ENCODE assay signal across 20 cellular contexts in the genomic region with DNA sequence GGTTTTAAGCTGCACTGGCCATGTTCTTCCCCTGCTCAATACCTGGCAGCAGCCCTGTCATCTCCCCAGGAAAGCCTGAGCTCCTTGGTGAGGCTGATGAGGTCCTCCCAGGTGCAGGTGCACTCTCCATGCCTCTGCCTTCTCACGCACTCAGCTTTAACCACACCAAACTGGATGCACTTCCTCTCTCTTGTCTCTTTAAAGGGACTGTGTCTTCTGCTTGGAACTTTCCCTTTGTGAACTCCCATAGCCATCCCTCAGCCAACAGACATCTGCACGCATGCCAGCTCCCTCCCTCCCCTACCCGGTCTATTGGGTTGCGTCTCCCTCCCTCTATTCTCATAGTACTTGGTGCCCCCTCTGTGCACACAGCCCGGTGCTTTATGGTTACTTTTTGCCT.
A peak's percentile ranks its signal among the peaks of the same experiment; 100 is the strongest.
DNase-seq lines count a peak whose midpoint lies in the region; ATAC-seq lines count a peak whose summit lies in the region.
"Had no signal": no experiment of that assay in that cellular context is flagged by ENCODE, and none has a peak within 500 bp of the region (broad histone marks: within the 10 kb centered on the region; RNA-seq: fewer than 3 reads in every experiment).

No MANE protein-coding gene starts in this region.

- no peaks in the 10 kb centered on the region for H3K9me3 Mint-ChIP-seq in activated naive CD4-positive, alpha-beta T cell treated with anti-CD3 and anti-CD28 coated beads, Interleukin-2, amount 10 ng/mL, durations not matched to agents 7 days and 5 days
- H3K9me3 Mint-ChIP-seq: activated CD4-positive, alpha-beta memory T cell treated with anti-CD3 and anti-CD28 coated beads, Interleukin-2, amount 10 ng/mL, durations not matched to agents 7 days and 5 days; CD8-positive, alpha-beta memory T cell; IgD-negative memory B cell; type B pancreatic cell had no signal

- intact Hi-C loops in left ventricle myocardium superior (cut with micrococcal nuclease) = no loop called here

- no peaks in the 10 kb centered on the region for H3K27me3 Mint-ChIP-seq in activated naive CD4-positive, alpha-beta T cell treated with anti-CD3 and anti-CD28 coated beads, Interleukin-2, amount 10 ng/mL, durations not matched to agents 7 days and 5 days
- H3K27me3 Mint-ChIP-seq: activated CD4-positive, alpha-beta memory T cell treated with anti-CD3 and anti-CD28 coated beads, Interleukin-2, amount 10 ng/mL, durations not matched to agents 7 days and 5 days; IgD-negative memory B cell; type B pancreatic cell had no signal

- 2% methylated on average over 5 of the region's 5 CpGs for WGBS in thymus

- H3K36me3 Mint-ChIP-seq in activated naive CD4-positive, alpha-beta T cell treated with anti-CD3 and anti-CD28 coated beads, Interleukin-2, amount 10 ng/mL, durations not matched to agents 7 days and 5 days = peaks cover 2% of the 10 kb centered on the region

- ATAC-seq in left ventricle myocardium superior (peak; percentile 33), HG03439 (IDR thresholded peaks at IDR 0.05; ENCODE audit: unreplicated experiment) (no peak), GM21515 (IDR thresholded peaks at IDR 0.05; ENCODE audit: unreplicated experiment) (no peak)
- ATAC-seq: HCT116 had no signal

- H3K36me3 ChIP-seq in thymus (ENCODE audit: control insufficient read depth, insufficient read depth) = no peaks in the 10 kb centered on the region
- H3K36me3 ChIP-seq: pancreas had no signal

- H3K27ac Mint-ChIP-seq in activated naive CD4-positive, alpha-beta T cell treated with anti-CD3 and anti-CD28 coated beads, Interleukin-2, amount 10 ng/mL, durations not matched to agents 7 days and 5 days = peak overlapping the region; percentile 66
- H3K27ac Mint-ChIP-seq: activated CD4-positive, alpha-beta memory T cell treated with anti-CD3 and anti-CD28 coated beads, Interleukin-2, amount 10 ng/mL, durations not matched to agents 7 days and 5 days; type B pancreatic cell had no signal

- H3K4me1 Mint-ChIP-seq in activated naive CD4-positive, alpha-beta T cell treated with anti-CD3 and anti-CD28 coated beads, Interleukin-2, amount 10 ng/mL, durations not matched to agents 7 days and 5 days = peaks cover 28% of the 10 kb centered on the region

- no peaks in the 10 kb centered on the region for H3K27me3 ChIP-seq in thymus (ENCODE audit: control insufficient read depth, insufficient read depth)
- H3K27me3 ChIP-seq: pancreas had no signal

- no peaks in the 10 kb centered on the region for H3K9me3 ChIP-seq in thymus (ENCODE audit: control insufficient read depth)
- H3K9me3 ChIP-seq: pancreas, SK-N-SH had no signal

- peaks cover 89% of the 10 kb centered on the region for H3K4me1 ChIP-seq in thymus (ENCODE audit: control insufficient read depth, insufficient read depth, low read length)
- H3K4me1 ChIP-seq: pancreas had no signal

- CTCF ChIA-PET in activated naive CD4-positive, alpha-beta T cell treated with anti-CD3 and anti-CD28 coated beads, Interleukin-2, amount 10 ng/mL, durations not matched to agents 7 days and 5 days (lab: Charles Lee) = interaction anchor here (0.7 to 1.0 kb wide), 2 partner anchors 46 to 245 kb away, joined by 3 to 4 read pairs; no protein-coding TSS in a partner anchor

- no peak overlapping the region for H3K4me3 Mint-ChIP-seq in activated naive CD4-positive, alpha-beta T cell treated with anti-CD3 and anti-CD28 coated beads, Interleukin-2, amount 10 ng/mL, durations not matched to agents 7 days and 5 days
- H3K4me3 Mint-ChIP-seq: activated CD4-positive, alpha-beta memory T cell treated with anti-CD3 and anti-CD28 coated beads, Interleukin-2, amount 10 ng/mL, durations not matched to agents 7 days and 5 days; type B pancreatic cell had no signal

- no peak overlapping the region for H3K4me3 ChIP-seq in thymus (ENCODE audit: low read length)
- H3K4me3 ChIP-seq: pancreas had no signal

- H3K27ac ChIP-seq in thymus (ENCODE audit: low read depth) = peak overlapping the region; percentile 47
- H3K27ac ChIP-seq: pancreas had no signal

- DNase-seq in activated naive CD4-positive, alpha-beta T cell treated with anti-CD3 and anti-CD28 coated beads, Interleukin-2, amount 10 ng/mL, durations not matched to agents 7 days and 5 days = no peak
- DNase-seq in activated naive CD4-positive, alpha-beta T cell treated with Interleukin-2 at 50 U/mL for 16 hours = no peak
- peak; percentile 53 for DNase-seq in RPMI7951 (ENCODE audit: low read depth)
- no peak for DNase-seq in left ventricle myocardium superior
- DNase-seq in AG20443 (ENCODE audit: low spot score) = no peak
- DNase-seq: activated CD4-positive, alpha-beta memory T cell treated with anti-CD3 and anti-CD28 coated beads, Interleukin-2, amount 10 ng/mL, durations not matched to agents 7 days and 5 days; CD8-positive, alpha-beta memory T cell; dermis blood vessel endothelial cell; erythroblast; glutamatergic neuron; NCI-H1417 treated with DMSO at 0.1 percent for 48 hours; pancreas; SK-N-SH; small intestine had no signal
